In the genomic region with DNA sequence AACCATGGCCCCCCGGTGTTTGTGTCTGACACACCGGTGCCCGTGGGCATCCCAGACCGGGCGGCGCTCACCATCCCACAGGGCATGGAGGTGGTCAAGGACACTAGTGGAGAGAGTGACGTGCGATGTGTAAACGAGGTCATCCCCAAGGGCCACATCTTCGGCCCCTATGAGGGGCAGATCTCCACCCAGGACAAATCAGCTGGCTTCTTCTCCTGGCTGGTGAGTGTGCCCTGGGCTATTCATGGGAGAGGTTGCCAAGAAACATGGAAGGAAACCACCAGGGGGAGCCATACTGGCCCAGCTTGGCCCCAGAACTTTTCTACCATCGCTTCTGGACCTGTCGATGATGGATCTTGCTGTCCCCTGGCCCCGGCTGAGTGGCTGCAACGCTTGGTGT, we compare ENCODE assay signal across 1 cellular context.
TF ChIP-seq lines count a peak whose summit lies in the region.

No MANE protein-coding gene starts in this region.

TF ChIP-seq in GM23338, 12 proteins besides CTCF, POLR2A, EP300 and RAD21 (continued from another document):
- TF ChIP-seq, protein P1, sequence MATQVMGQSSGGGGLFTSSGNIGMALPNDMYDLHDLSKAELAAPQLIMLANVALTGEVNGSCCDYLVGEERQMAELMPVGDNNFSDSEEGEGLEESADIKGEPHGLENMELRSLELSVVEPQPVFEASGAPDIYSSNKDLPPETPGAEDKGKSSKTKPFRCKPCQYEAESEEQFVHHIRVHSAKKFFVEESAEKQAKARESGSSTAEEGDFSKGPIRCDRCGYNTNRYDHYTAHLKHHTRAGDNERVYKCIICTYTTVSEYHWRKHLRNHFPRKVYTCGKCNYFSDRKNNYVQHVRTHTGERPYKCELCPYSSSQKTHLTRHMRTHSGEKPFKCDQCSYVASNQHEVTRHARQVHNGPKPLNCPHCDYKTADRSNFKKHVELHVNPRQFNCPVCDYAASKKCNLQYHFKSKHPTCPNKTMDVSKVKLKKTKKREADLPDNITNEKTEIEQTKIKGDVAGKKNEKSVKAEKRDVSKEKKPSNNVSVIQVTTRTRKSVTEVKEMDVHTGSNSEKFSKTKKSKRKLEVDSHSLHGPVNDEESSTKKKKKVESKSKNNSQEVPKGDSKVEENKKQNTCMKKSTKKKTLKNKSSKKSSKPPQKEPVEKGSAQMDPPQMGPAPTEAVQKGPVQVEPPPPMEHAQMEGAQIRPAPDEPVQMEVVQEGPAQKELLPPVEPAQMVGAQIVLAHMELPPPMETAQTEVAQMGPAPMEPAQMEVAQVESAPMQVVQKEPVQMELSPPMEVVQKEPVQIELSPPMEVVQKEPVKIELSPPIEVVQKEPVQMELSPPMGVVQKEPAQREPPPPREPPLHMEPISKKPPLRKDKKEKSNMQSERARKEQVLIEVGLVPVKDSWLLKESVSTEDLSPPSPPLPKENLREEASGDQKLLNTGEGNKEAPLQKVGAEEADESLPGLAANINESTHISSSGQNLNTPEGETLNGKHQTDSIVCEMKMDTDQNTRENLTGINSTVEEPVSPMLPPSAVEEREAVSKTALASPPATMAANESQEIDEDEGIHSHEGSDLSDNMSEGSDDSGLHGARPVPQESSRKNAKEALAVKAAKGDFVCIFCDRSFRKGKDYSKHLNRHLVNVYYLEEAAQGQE (IDR thresholded peaks at IDR 0.05; ENCODE audit: unreplicated experiment): no peak
- TF ChIP-seq NANOG (IDR thresholded peaks at IDR 0.05; ENCODE audit: borderline replicate concordance): no peak
- TF ChIP-seq EZH2 (IDR thresholded peaks at IDR 0.05; ENCODE audit: low read depth, unreplicated experiment): no peak
- TF ChIP-seq EZH2phosphoT487 (IDR thresholded peaks at IDR 0.05; ENCODE audit: unreplicated experiment): no peak
- no peak for TF ChIP-seq POLR2AphosphoS5 (IDR thresholded peaks at IDR 0.05; ENCODE audit: low read depth)
